ENCODE assay signal across 8 cellular contexts in genomic region chr1:35030338-35031102, GRCh38. TPM values are rescaled to one million over a fixed set of nuclear protein-coding genes. Genes with fewer than 3 reads are reported as not detected.
A peak's percentile ranks its signal among the peaks of the same experiment; 100 is the strongest.
DNase-seq lines count a peak whose midpoint lies in the region; ATAC-seq and TF ChIP-seq lines count a peak whose summit lies in the region.

No MANE protein-coding gene starts in this region.

- TF ChIP-seq CTCF in cardiac fibroblast (IDR thresholded peaks at IDR 0.05; ENCODE audit: low read depth, low read length), result no peak

- POLR2A ChIA-PET in CD8-positive, alpha-beta memory T cell (lab: Charles Lee), result interaction anchor here (0.7 to 1.0 kb wide), 2 partner anchors 45 to 52 kb away, joined by 4 to 9 read pairs; partner anchors contain the start of gene TMEM35B

- ATAC-seq in HG03045 (IDR thresholded peaks at IDR 0.05; ENCODE audit: unreplicated experiment) (no peak), GM21360 (IDR thresholded peaks at IDR 0.05; ENCODE audit: unreplicated experiment) (no peak), GM18907 (IDR thresholded peaks at IDR 0.05; ENCODE audit: unreplicated experiment) (no peak)

- H3K27me3 Mint-ChIP-seq in CD8-positive, alpha-beta memory T cell, result no peaks in the 10 kb centered on the region

- peaks cover 8% of the 10 kb centered on the region for H3K36me3 ChIP-seq in CD8-positive, alpha-beta memory T cell (ENCODE audit: insufficient read depth, low read length)
- H3K36me3 ChIP-seq in MG63 (peaks cover 3% of the 10 kb centered on the region), mesodermal cell (ENCODE audit: control insufficient read depth, insufficient read depth, low read length) (peaks cover 14% of the 10 kb centered on the region)

- peaks cover 44 to 57% (median 56%) of the 10 kb centered on the region in 3 donors for H3K4me1 Mint-ChIP-seq in CD8-positive, alpha-beta memory T cell

- peak overlapping the region; percentile 100 for H3K4me3 ChIP-seq in CD8-positive, alpha-beta memory T cell (ENCODE audit: low read length)
- H3K4me3 ChIP-seq in MG63 (peak overlapping the region; percentile 72), cardiac fibroblast (replicated peaks in 1 of 2; ENCODE audit: low read depth in 2 of 2, low read length in 2 of 2) (peak overlapping the region; percentile 84 to 94), mesodermal cell (ENCODE audit: extremely low read depth, insufficient read depth, low read length, poor library complexity, severe bottlenecking) (peak overlapping the region; percentile 73)

- DNase-seq in CD8-positive, alpha-beta memory T cell, result no peak
- no peak for DNase-seq in MG63
- peak in 1 of 2 donors; percentile 3 for DNase-seq in cardiac fibroblast (ENCODE audit: low read depth in 2 of 2)
- no peak for DNase-seq in T-helper 9 cell

- H3K27ac Mint-ChIP-seq in CD8-positive, alpha-beta memory T cell, result peak overlapping the region; percentile 93 to 100 (median 98)

- H3K27me3 ChIP-seq in CD8-positive, alpha-beta memory T cell (ENCODE audit: insufficient read depth, low read length, poor library complexity, severe bottlenecking), result no peaks in the 10 kb centered on the region
- no peaks in the 10 kb centered on the region for H3K27me3 ChIP-seq in MG63

- H3K4me3 Mint-ChIP-seq in CD8-positive, alpha-beta memory T cell, result peak overlapping the region; percentile 97 to 100 (median 100)

- WGBS in mesodermal cell (ENCODE audit: insufficient coverage in 2 of 2), 2 experiments, result 40 to 47% methylated on average over 3 to 5 of the region's 11 CpGs

- peak overlapping the region; percentile 94 for H3K27ac ChIP-seq in CD8-positive, alpha-beta memory T cell (ENCODE audit: low read depth, low read length)
- no peak overlapping the region for H3K27ac ChIP-seq in mesodermal cell (ENCODE audit: low read depth, low read length, severe bottlenecking)

- peaks cover 1 to 15% (median 3%) of the 10 kb centered on the region in 5 donors for H3K9me3 Mint-ChIP-seq in CD8-positive, alpha-beta memory T cell

- peaks cover 8 to 34% (median 12%) of the 10 kb centered on the region in 3 donors for H3K36me3 Mint-ChIP-seq in CD8-positive, alpha-beta memory T cell

- CTCF ChIA-PET in CD8-positive, alpha-beta memory T cell (lab: Charles Lee), result interaction anchor here (1.1 to 1.3 kb wide), 2 partner anchors 11 to 49 kb away, joined by 5 read pairs; partner anchors contain the start of gene ZMYM1

- peaks cover 31% of the 10 kb centered on the region for H3K4me1 ChIP-seq in CD8-positive, alpha-beta memory T cell (ENCODE audit: insufficient read depth, low read length)
- H3K4me1 ChIP-seq in mesodermal cell (ENCODE audit: control insufficient read depth, insufficient read depth, low read length, poor library complexity, severe bottlenecking), result peaks cover 6% of the 10 kb centered on the region

- no peaks in the 10 kb centered on the region for H3K9me3 ChIP-seq in CD8-positive, alpha-beta memory T cell (ENCODE audit: low read length)
- peaks cover 13% of the 10 kb centered on the region for H3K9me3 ChIP-seq in MG63
- H3K9me3 ChIP-seq in mesodermal cell (ENCODE audit: control insufficient read depth, low read length), result peaks cover 8% of the 10 kb centered on the region

RNA-seq across cellular contexts. Expression of gene ZMYM6, which starts 1.2 kb away (rescaled TPM):
- total RNA-seq in CD8-positive, alpha-beta memory T cell, result 10 to 100 TPM; 14.3 to 17.6 TPM
- polyA plus RNA-seq in CD8-positive, alpha-beta memory T cell, result 8.1 TPM
- total RNA-seq in MG63 (2014; rRNA removed; shearing (Covaris generic); ENCODE audit: low replicate concordance), result 6.3 and 14.5 TPM in 2 replicates
- 7.8 TPM for polyA plus RNA-seq in mesodermal cell (2013, experiment 1 of 2)
- polyA plus RNA-seq in mesodermal cell (2013, experiment 2 of 2), result 7.3 TPM

RNA-seq across cellular contexts. Expression of gene TMEM35B, which starts 45.4 kb away (rescaled TPM):
- total RNA-seq in CD8-positive, alpha-beta memory T cell, result 10 to 100 TPM; 31.3 to 32.0 TPM
- polyA plus RNA-seq in CD8-positive, alpha-beta memory T cell, result 237 TPM
- total RNA-seq in MG63 (2014; rRNA removed; shearing (Covaris generic); ENCODE audit: low replicate concordance), result 46.1 and 53.9 TPM in 2 replicates
- polyA plus RNA-seq in mesodermal cell (2013, experiment 1 of 2), result 47.3 TPM
- 46.3 TPM for polyA plus RNA-seq in mesodermal cell (2013, experiment 2 of 2)

RNA-seq across cellular contexts. Expression of gene ZMYM1, which starts 48.7 kb away (rescaled TPM):
- 1 to 10 TPM; 4.5 to 5.6 TPM for total RNA-seq in CD8-positive, alpha-beta memory T cell
- polyA plus RNA-seq in CD8-positive, alpha-beta memory T cell, result 10.7 TPM
- 11.1 and 28.1 TPM in 2 replicates for total RNA-seq in MG63 (2014; rRNA removed; shearing (Covaris generic); ENCODE audit: low replicate concordance)
- 14.0 TPM for polyA plus RNA-seq in mesodermal cell (2013, experiment 1 of 2)
- polyA plus RNA-seq in mesodermal cell (2013, experiment 2 of 2), result 18.3 TPM
